25 cellular contexts compared by ENCODE assay signal in genomic region chr9:19807182-19807892, GRCh38. TPM values are rescaled to one million over a fixed set of nuclear protein-coding genes. Genes with fewer than 3 reads are reported as not detected.
A peak's percentile ranks its signal among the peaks of the same experiment; 100 is the strongest.
DNase-seq lines count a peak whose midpoint lies in the region; ATAC-seq and TF ChIP-seq lines count a peak whose summit lies in the region.
"Had no signal": no experiment of that assay in that cellular context is flagged by ENCODE, and none has a peak within 500 bp of the region (broad histone marks: within the 10 kb centered on the region; RNA-seq: fewer than 3 reads in every experiment).

No MANE protein-coding gene starts in this region.

- H3K4me3 ChIP-seq in HUES48 (ENCODE audit: low read depth, low read length) (peak overlapping the region; percentile 24), iPS-18a (ENCODE audit: low read length) (peak overlapping the region; percentile 42), OCI-LY7 (ENCODE audit: low read depth, low read length, poor library complexity, severe bottlenecking) (no peak overlapping the region)
- H3K4me3 ChIP-seq: A549, GM12878, K562, Peyer's patch had no signal

- peaks cover 56% of the 10 kb centered on the region for H3K4me1 ChIP-seq in HUES48 (ENCODE audit: control insufficient read depth, insufficient read depth, low read length)
- H3K4me1 ChIP-seq in iPS-18a (ENCODE audit: control insufficient read depth, low read depth, low read length) = peaks cover 50% of the 10 kb centered on the region
- no peaks in the 10 kb centered on the region for H3K4me1 ChIP-seq in OCI-LY7 (ENCODE audit: insufficient read depth, low read length, poor library complexity, severe bottlenecking)
- H3K4me1 ChIP-seq: A549, Peyer's patch had no signal

- POLR2A ChIA-PET in WTC11 (lab: Charles Lee) (no interaction called here), OCI-LY7 (lab: Charles Lee) (no interaction called here)

- H3K9ac ChIP-seq in HUES48 (ENCODE audit: low read depth, low read length) = peak overlapping the region; percentile 60
- peak overlapping the region; percentile 59 for H3K9ac ChIP-seq in iPS-18a (ENCODE audit: low read length)

- BruUV-seq in OCI-LY7 (replicated peaks; lab: Mats Ljungman, UMichigan) = no TSS peak

- peaks cover 60% of the 10 kb centered on the region for H3K4me1 Mint-ChIP-seq in WTC11

- no peak overlapping the region for H3K4me2 ChIP-seq in OCI-LY7 (ENCODE audit: low read length)
- H3K4me2 ChIP-seq: A549 had no signal

- H3K27ac Mint-ChIP-seq in WTC11 = peak overlapping the region; percentile 97
- H3K27ac Mint-ChIP-seq: CD4-positive, alpha-beta memory T cell had no signal

- TF ChIP-seq CTCF in WTC11 (IDR thresholded peaks at IDR 0.05) = no peak
- no peak for TF ChIP-seq CTCF in omental fat pad (IDR thresholded peaks at IDR 0.05)
- no peak for TF ChIP-seq CTCF in OCI-LY7 (conservative IDR thresholded peaks at IDR 0.05; ENCODE audit: low read length)

- H3K36me3 Mint-ChIP-seq in WTC11 = peaks cover 17% of the 10 kb centered on the region
- H3K36me3 Mint-ChIP-seq: CD4-positive, alpha-beta memory T cell had no signal

- H3K9me3 ChIP-seq in HUES48 (ENCODE audit: control insufficient read depth, insufficient read depth, low read length) = peaks cover 11% of the 10 kb centered on the region
- H3K9me3 ChIP-seq in iPS-18a (ENCODE audit: control insufficient read depth, low read depth, low read length) = peaks cover 6% of the 10 kb centered on the region
- no peaks in the 10 kb centered on the region for H3K9me3 ChIP-seq in OCI-LY7 (ENCODE audit: low read length)
- H3K9me3 ChIP-seq: A549, Peyer's patch had no signal

- no peaks in the 10 kb centered on the region for H3K9me2 ChIP-seq in OCI-LY7 (ENCODE audit: insufficient read depth, low read length)

- H3K27me3 ChIP-seq in HUES48 (ENCODE audit: control insufficient read depth, insufficient read depth, low read length) (no peaks in the 10 kb centered on the region), iPS-18a (ENCODE audit: control insufficient read depth, insufficient read depth, low read length) (no peaks in the 10 kb centered on the region)
- H3K27me3 ChIP-seq: Peyer's patch had no signal

- peak overlapping the region; percentile 35 for H3K4me3 Mint-ChIP-seq in WTC11

- no peaks in the 10 kb centered on the region for H3K79me2 ChIP-seq in OCI-LY7 (ENCODE audit: insufficient read depth, low read depth, low read length)

- H3K36me3 ChIP-seq in HUES48 (ENCODE audit: control insufficient read depth, insufficient read depth, low read length) = no peaks in the 10 kb centered on the region
- no peaks in the 10 kb centered on the region for H3K36me3 ChIP-seq in iPS-18a (ENCODE audit: control insufficient read depth, low read depth, low read length)
- no peaks in the 10 kb centered on the region for H3K36me3 ChIP-seq in OCI-LY7 (ENCODE audit: insufficient read depth, low read length)
- H3K36me3 ChIP-seq: Peyer's patch had no signal

- no peaks in the 10 kb centered on the region for H3K27me3 Mint-ChIP-seq in WTC11 (ENCODE audit: low read depth)

- H2AFZ ChIP-seq in OCI-LY7 (ENCODE audit: low read length) = no peak overlapping the region

- CTCF ChIA-PET in WTC11 (lab: Charles Lee) (no interaction called here), OCI-LY7 (lab: Charles Lee; ENCODE audit: unreplicated experiment) (no interaction called here)

- intact Hi-C loops in OCI-LY7 (cut with micrococcal nuclease; ENCODE audit: unreplicated experiment) = no loop called here

- ATAC-seq in WTC11 (peak; percentile 67), omental fat pad (ENCODE audit: low FRiP score) (no peak), GM19035 (IDR thresholded peaks at IDR 0.05; ENCODE audit: unreplicated experiment) (no peak)
- ATAC-seq: A549, GM12878, K562 had no signal

- peaks cover 20% of the 10 kb centered on the region for H3K9me3 Mint-ChIP-seq in WTC11

- no peaks in the 10 kb centered on the region for H4K20me1 ChIP-seq in OCI-LY7 (ENCODE audit: insufficient read depth, low read length)

- H3K27ac ChIP-seq in HUES48 (ENCODE audit: low read depth, low read length) = peak overlapping the region; percentile 91
- peak overlapping the region; percentile 94 for H3K27ac ChIP-seq in iPS-18a (ENCODE audit: low read length)
- H3K27ac ChIP-seq in OCI-LY7 (ENCODE audit: low read depth, low read length, poor library complexity, severe bottlenecking) = no peak overlapping the region
- H3K27ac ChIP-seq: A549, HL-60, Peyer's patch had no signal

- no peak for DNase-seq in WTC11 (ENCODE audit: low spot score)
- no peak for DNase-seq in hepatic stellate cell (ENCODE audit: low spot score)
- no peak for DNase-seq in omental fat pad (ENCODE audit: low spot score)
- DNase-seq in OCI-LY7 (ENCODE audit: low spot score) = no peak
- DNase-seq: C1 segment of cervical spinal cord; CD4-positive, alpha-beta memory T cell; COR-L47; DMS53; NCI-H2029 treated with DMSO at 0.1 percent for 48 hours; NCI-H2171; NCI-H226; NCI-H510A; NCI-H69; OCI-M1; Peyer's patch; SHP77 treated with DMSO at 0.1 percent for 48 hours had no signal

TF ChIP-seq in WTC11, 78 proteins besides CTCF, POLR2A, EP300 and RAD21:
- TF ChIP-seq SMAD4 (CRISPR knock-in tag; IDR thresholded peaks at IDR 0.05) (no peak), RELA (CRISPR knock-in tag; IDR thresholded peaks at IDR 0.05; ENCODE audit: borderline replicate concordance) (no peak), ZNF396 (CRISPR knock-in tag; IDR thresholded peaks at IDR 0.05; ENCODE audit: borderline replicate concordance) (no peak), SP1 (CRISPR knock-in tag; conservative IDR thresholded peaks at IDR 0.05) (no peak), USF2 (CRISPR knock-in tag; IDR thresholded peaks at IDR 0.05) (no peak), MLX (CRISPR knock-in tag; IDR thresholded peaks at IDR 0.05) (no peak), ZBTB21 (CRISPR knock-in tag; IDR thresholded peaks at IDR 0.05; ENCODE audit: borderline replicate concordance) (no peak), E2F4 (CRISPR knock-in tag; IDR thresholded peaks at IDR 0.05; ENCODE audit: borderline replicate concordance, low read depth) (no peak), MAX (CRISPR knock-in tag; IDR thresholded peaks at IDR 0.05) (no peak)

RNA-seq across cellular contexts. Expression of gene SLC24A2, which starts 18.5 kb away (rescaled TPM):
- total RNA-seq in WTC11 (2021) (5.6 to 8.0 TPM (median 7.1 TPM) in 3 replicates), omental fat pad (not detected), OCI-LY7 (2022) (not detected in 2 replicates)
- not detected in 2 replicates for total RNA-seq in OCI-LY7 (2014; rRNA removed; shearing (Covaris generic))
- total RNA-seq: CD4-positive, alpha-beta memory T cell; Daoy; GM12878; MCF 10A had no signal
